Comparison of ENCODE assay signal across 1 cellular context in the genomic region with DNA sequence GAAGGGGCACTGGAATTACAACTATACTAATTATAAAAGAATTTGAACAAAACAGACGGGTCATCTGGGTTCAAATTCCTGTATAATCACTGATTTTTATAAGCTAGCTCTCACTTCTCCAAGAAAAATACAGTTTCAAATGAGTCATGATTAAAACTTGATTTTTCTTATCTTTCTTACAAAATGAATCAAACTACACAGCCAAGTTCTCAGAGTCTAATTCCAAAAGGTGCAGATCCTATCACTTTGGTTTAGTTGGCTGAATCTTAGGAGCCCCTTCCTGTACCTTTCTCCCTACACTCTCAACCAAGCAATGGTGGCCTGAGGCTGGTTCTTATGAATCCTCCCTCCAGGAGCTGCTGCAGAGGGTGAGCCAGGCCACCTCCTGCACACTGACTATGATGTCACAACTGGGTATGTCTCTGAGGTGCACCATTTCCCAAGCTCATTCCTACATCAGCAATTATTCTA.
TF ChIP-seq lines count a peak whose summit lies in the region.

No MANE protein-coding gene starts in this region.

TF ChIP-seq in HepG2, 621 proteins besides CTCF, POLR2A, EP300 and RAD21:
- no peak for TF ChIP-seq GATAD2A (CRISPR knock-in tag; IDR thresholded peaks at IDR 0.05)
- no peak for TF ChIP-seq ZNF501 (CRISPR knock-in tag; IDR thresholded peaks at IDR 0.05)
TF ChIP-seq in HepG2: peak in this region for 0.
